10 cellular contexts compared by ENCODE assay signal in the genomic region with DNA sequence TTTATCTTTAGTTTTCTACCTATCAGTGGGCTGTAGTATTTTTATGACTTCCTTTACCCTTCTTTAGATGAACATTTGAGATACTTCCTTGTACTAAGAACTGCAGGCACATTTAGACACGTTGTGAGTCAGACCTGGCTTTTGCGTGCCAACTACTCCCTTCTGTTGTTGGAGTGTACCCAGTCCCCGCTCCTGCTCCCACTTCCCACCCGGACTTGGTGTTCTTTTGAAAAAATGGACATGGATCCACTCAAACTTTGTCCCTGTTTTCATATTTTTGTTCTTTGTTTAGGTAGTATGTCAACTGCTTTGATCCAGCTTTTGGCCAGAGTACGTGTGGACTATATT.
DNase-seq lines count a peak whose midpoint lies in the region; ATAC-seq and TF ChIP-seq lines count a peak whose summit lies in the region.
"Had no signal": no experiment of that assay in that cellular context is flagged by ENCODE, and none has a peak within 500 bp of the region (broad histone marks: within the 10 kb centered on the region; RNA-seq: fewer than 3 reads in every experiment).

No MANE protein-coding gene starts in this region.

- peaks cover 0 to 14% of the 10 kb centered on the region in 2 donors for H3K4me1 ChIP-seq in left lung
- H3K4me1 ChIP-seq in osteoblast (ENCODE audit: insufficient read depth, low read length): no peaks in the 10 kb centered on the region

- H3K4me1 Mint-ChIP-seq in CD14-positive monocyte: peaks cover 31% of the 10 kb centered on the region

- ATAC-seq in HG02678 (IDR thresholded peaks at IDR 0.05; ENCODE audit: unreplicated experiment) (peak; percentile 60), left lung (peak; percentile 57)

- H3K27ac ChIP-seq in left lung (no peak overlapping the region), osteoblast (ENCODE audit: low read depth, low read length) (no peak overlapping the region)
- H3K27ac ChIP-seq: coronary artery had no signal

- DNase-seq in CD14-positive monocyte (ENCODE audit: low spot score): no peak
- peak; percentile 29 for DNase-seq in activated CD8-positive, alpha-beta memory T cell treated with anti-CD3 and anti-CD28 coated beads, Interleukin-2, amount 50 U/mL, for 4 hours
- DNase-seq in left lung: no peak
- no peak for DNase-seq in D341Med (ENCODE audit: low spot score)
- no peak for DNase-seq in medulla oblongata (ENCODE audit: extremely low spot score)
- no peak for DNase-seq in HuH-7.5 (ENCODE audit: low spot score)
- DNase-seq in osteoblast (ENCODE audit: insufficient read length, low spot score, missing footprints): no peak
- DNase-seq: GOT3 had no signal

- no peak overlapping the region for H3K4me3 Mint-ChIP-seq in CD14-positive monocyte

- H3K79me2 ChIP-seq in osteoblast (ENCODE audit: insufficient read depth, low read length): peaks cover 3% of the 10 kb centered on the region

- intact Hi-C loops in CD14-positive monocyte (cut with micrococcal nuclease) (no loop called here), left lung (cut with DNase I) (no loop called here)

- H4K20me1 ChIP-seq in osteoblast (ENCODE audit: insufficient read depth, low read length): no peaks in the 10 kb centered on the region

- no peak overlapping the region for H3K4me3 ChIP-seq in left lung
- no peak overlapping the region for H3K4me3 ChIP-seq in osteoblast (ENCODE audit: insufficient read depth, low read length)
- H3K4me3 ChIP-seq: coronary artery had no signal

- no peak overlapping the region for H2AFZ ChIP-seq in osteoblast (ENCODE audit: low read length)

- no peaks in the 10 kb centered on the region for H3K27me3 Mint-ChIP-seq in CD14-positive monocyte (ENCODE audit: low read depth in 3 of 3)

- peak overlapping the region in 6 of 7 donors; percentile 43 to 71 (median 58) for H3K27ac Mint-ChIP-seq in CD14-positive monocyte

- H3K9me3 Mint-ChIP-seq in CD14-positive monocyte: peaks cover 0 to 3% (median 0%) of the 10 kb centered on the region in 7 donors

- H3K27me3 ChIP-seq in left lung: no peaks in the 10 kb centered on the region
- no peaks in the 10 kb centered on the region for H3K27me3 ChIP-seq in osteoblast (ENCODE audit: insufficient read depth, low read length)

- H3K4me2 ChIP-seq in osteoblast (ENCODE audit: insufficient read depth, low read length): no peak overlapping the region

- no peaks in the 10 kb centered on the region for H3K9me3 ChIP-seq in left lung
- H3K9me3 ChIP-seq in osteoblast (ENCODE audit: low read depth, low read length): no peaks in the 10 kb centered on the region

- peaks cover 0 to 5% of the 10 kb centered on the region in 2 donors for H3K36me3 Mint-ChIP-seq in CD14-positive monocyte

- TF ChIP-seq CTCF in CD14-positive monocyte (IDR thresholded peaks at IDR 0.05) (no peak), left lung (IDR thresholded peaks at IDR 0.05) (no peak), osteoblast (IDR thresholded peaks at IDR 0.05; ENCODE audit: extremely low read depth, low read depth, low read length) (no peak)

- no peaks in the 10 kb centered on the region for H3K36me3 ChIP-seq in left lung
- no peaks in the 10 kb centered on the region for H3K36me3 ChIP-seq in osteoblast (ENCODE audit: insufficient read depth, low read length)
